ENCODE assay signal across 26 cellular contexts in the genomic region with DNA sequence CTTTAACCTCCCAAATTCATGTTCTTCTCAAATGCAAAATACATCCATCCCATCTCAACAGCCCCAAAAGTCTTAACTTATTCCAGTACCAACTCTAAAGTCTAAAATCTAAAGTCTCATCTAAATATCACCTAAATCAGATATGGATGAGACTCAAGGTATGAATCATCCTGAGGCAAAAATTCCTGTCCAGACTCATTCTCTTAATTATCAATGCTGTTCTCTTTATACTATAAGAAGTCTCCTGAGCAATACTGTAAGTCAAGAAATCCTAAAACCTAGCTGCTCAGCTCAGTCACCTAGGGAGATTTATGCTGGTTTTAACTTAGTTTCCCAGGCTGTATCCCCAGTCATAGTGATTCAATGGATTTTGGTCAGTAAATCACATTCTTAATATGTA.
"Had no signal": no experiment of that assay in that cellular context is flagged by ENCODE, and none has a peak within 500 bp of the region (broad histone marks: within the 10 kb centered on the region; RNA-seq: fewer than 3 reads in every experiment).

No MANE protein-coding gene starts in this region.

- H3K36me3 ChIP-seq: colonic mucosa, prostate gland, right atrium auricular region, suprapubic skin had no signal

- H3K27me3 ChIP-seq: colonic mucosa, gastroesophageal sphincter, heart left ventricle, hepatocyte, left lung, right atrium auricular region, suprapubic skin, vagina had no signal

- H3K9me3 ChIP-seq: colonic mucosa, gastroesophageal sphincter, heart left ventricle, left lung, prostate gland, right atrium auricular region, suprapubic skin, vagina had no signal

- H3K4me1 ChIP-seq: colonic mucosa, gastroesophageal sphincter, left lung, prostate gland, right atrium auricular region, suprapubic skin, vagina had no signal

- H3K4me2 ChIP-seq: hepatocyte, smooth muscle cell had no signal

- H3K27ac ChIP-seq: colonic mucosa, gastroesophageal sphincter, heart left ventricle, hepatocyte, left lung, prostate gland, right atrium auricular region, suprapubic skin, vagina had no signal

- H3K4me3 ChIP-seq: colonic mucosa, gastroesophageal sphincter, heart left ventricle, hepatocyte, left lung, prostate gland, right atrium auricular region, smooth muscle cell, suprapubic skin, vagina had no signal

- DNase-seq: colonic mucosa; effector memory CD4-positive, alpha-beta T cell; erythroblast; foreskin fibroblast; heart left ventricle; left cardiac atrium; left lung; mesendoderm; naive thymus-derived CD8-positive, alpha-beta T cell; nephron progenitor cell; nucleus accumbens; stimulated activated CD4-positive, alpha-beta T cell treated with anti-CD3 and anti-CD28 coated beads, Interleukin-12 subunit alpha, Interleukin-12 subunit beta, amount 100 ng/mL, for 4 hours; stimulated activated CD4-positive, alpha-beta T cell treated with anti-CD3 and anti-CD28 coated beads, Interleukin-1b, Interleukin-23, amount 100 ng/mL, for 48 hours; stimulated activated CD4-positive, alpha-beta T cell treated with anti-CD3 and anti-CD28 coated beads, Interleukin-4, amount 100 ng/mL, for 1 hour; stimulated activated CD8-positive, alpha-beta memory T cell treated with anti-CD3 and anti-CD28 coated beads, Interleukin-4, amount 100 ng/mL, for 48 hours; stimulated activated naive CD4-positive, alpha-beta T cell; stimulated activated naive CD8-positive, alpha-beta T cell treated with anti-CD3 and anti-CD28 coated beads, Interleukin-15, amount 100 ng/mL, for 72 hours had no signal

- ATAC-seq: gastroesophageal sphincter; heart left ventricle; left cardiac atrium; left lung; naive thymus-derived CD8-positive, alpha-beta T cell; sciatic nerve; stimulated activated naive CD8-positive, alpha-beta T cell treated with anti-CD3 and anti-CD28 coated beads, Interleukin-15, amount 100 ng/mL, for 72 hours had no signal

- FAIRE-seq: endothelial cell of umbilical vein had no signal

- H2AFZ ChIP-seq: hepatocyte had no signal
